Comparison of ENCODE assay signal across 14 cellular contexts in genomic region chr1:109027841-109028240, GRCh38. TPM values are rescaled to one million over a fixed set of nuclear protein-coding genes. Genes with fewer than 3 reads are reported as not detected.
DNase-seq lines count a peak whose midpoint lies in the region; ATAC-seq, FAIRE-seq and TF ChIP-seq lines count a peak whose summit lies in the region.
"Had no signal": no experiment of that assay in that cellular context is flagged by ENCODE, and none has a peak within 500 bp of the region (broad histone marks: within the 10 kb centered on the region; RNA-seq: fewer than 3 reads in every experiment).

No MANE protein-coding gene starts in this region.

- no peaks in the 10 kb centered on the region for H3K4me1 ChIP-seq in hepatocyte (ENCODE audit: insufficient read depth)
- H3K4me1 ChIP-seq: body of pancreas had no signal

- H3K27me3 ChIP-seq in hepatocyte: no peaks in the 10 kb centered on the region
- H3K27me3 ChIP-seq: body of pancreas had no signal

- H3K27ac ChIP-seq in RWPE1 (peak overlapping the region; percentile 71), hepatocyte (no peak overlapping the region)
- H3K27ac ChIP-seq: body of pancreas, WERI-Rb-1 had no signal

- H3K4me1 Mint-ChIP-seq in T-helper 17 cell: no peaks in the 10 kb centered on the region

- H3K27me3 Mint-ChIP-seq in T-helper 17 cell: no peaks in the 10 kb centered on the region
- H3K27me3 Mint-ChIP-seq: CD4-positive, CD25-positive, alpha-beta regulatory T cell had no signal

- no peaks in the 10 kb centered on the region for H3K36me3 ChIP-seq in hepatocyte (replicated peaks; ENCODE audit: insufficient read depth, low read depth)
- H3K36me3 ChIP-seq: WERI-Rb-1 had no signal

- ATAC-seq in T-helper 17 cell (no peak), GM21717 (IDR thresholded peaks at IDR 0.05; ENCODE audit: unreplicated experiment) (no peak), HG02763 (IDR thresholded peaks at IDR 0.05; ENCODE audit: unreplicated experiment) (no peak)
- ATAC-seq: body of pancreas had no signal

- H3K9me3 ChIP-seq in hepatocyte (ENCODE audit: low read depth): no peaks in the 10 kb centered on the region
- no peaks in the 10 kb centered on the region for H3K9me3 ChIP-seq in T-helper 17 cell (ENCODE audit: control insufficient read depth, low read length, poor library complexity, severe bottlenecking)
- H3K9me3 ChIP-seq: body of pancreas had no signal

- FAIRE-seq in G401.6 (lab: Jason Lieb, UNC): peak; percentile 74

- no peak overlapping the region for H3K4me3 ChIP-seq in AG09309 (ENCODE audit: control insufficient read depth, low read depth, low read length)
- no peak overlapping the region for H3K4me3 ChIP-seq in hepatocyte
- H3K4me3 ChIP-seq: body of pancreas had no signal

- POLR2A ChIA-PET in RWPE1 (lab: Yijun Ruan, JAX; ENCODE audit: low non-redundant PET): interaction anchor here (1.8 kb wide), 1 partner anchor 72 kb away, joined by 6 read pairs; no protein-coding TSS in a partner anchor

- H2AFZ ChIP-seq in hepatocyte: no peak overlapping the region

- CTCF ChIA-PET in RWPE1 (lab: Yijun Ruan, JAX): interaction anchor here (1.0 to 1.6 kb wide), 4 partner anchors 12 to 72 kb away, joined by 3 to 4 read pairs (median 4); partner anchors contain the start of gene TAF13

- H3K4me3 Mint-ChIP-seq in T-helper 17 cell: no peak overlapping the region
- H3K4me3 Mint-ChIP-seq: CD4-positive, CD25-positive, alpha-beta regulatory T cell had no signal

- no peaks in the 10 kb centered on the region for H3K9me2 ChIP-seq in hepatocyte (replicated peaks; ENCODE audit: insufficient read depth)

- H3K36me3 Mint-ChIP-seq in T-helper 17 cell (ENCODE audit: low read depth): no peaks in the 10 kb centered on the region
- H3K36me3 Mint-ChIP-seq: CD4-positive, CD25-positive, alpha-beta regulatory T cell had no signal

- H3K79me2 ChIP-seq in hepatocyte: peaks cover 37% of the 10 kb centered on the region

- no peak overlapping the region for H3K4me2 ChIP-seq in hepatocyte

- TF ChIP-seq CTCF in AG09309 (IDR thresholded peaks at IDR 0.05; ENCODE audit: control insufficient read depth, insufficient read depth, low read depth, low read length, missing control alignments) (peak; percentile 4), RWPE1 (conservative IDR thresholded peaks at IDR 0.05; ENCODE audit: low read depth) (peak; percentile 33), hepatocyte (IDR thresholded peaks at IDR 0.05; ENCODE audit: poor library complexity) (peak; percentile 16)

- H4K20me1 ChIP-seq in hepatocyte (ENCODE audit: insufficient read depth, poor library complexity, severe bottlenecking): no peaks in the 10 kb centered on the region

- DNase-seq in AG09309 (ENCODE audit: low read depth): no peak
- no peak for DNase-seq in RWPE1 (ENCODE audit: low spot score)
- no peak for DNase-seq in hepatocyte (ENCODE audit: low spot score)
- DNase-seq in T-helper 17 cell: no peak
- no peak for DNase-seq in stimulated activated CD4-positive, alpha-beta T cell treated with anti-CD3 and anti-CD28 coated beads, Interleukin-1b, Interleukin-23, amount 100 ng/mL, for 48 hours
- DNase-seq: body of pancreas; CD4-positive, CD25-positive, alpha-beta regulatory T cell; effector CD8-positive, alpha-beta T cell; EL; NCI-H1105 treated with DMSO at 0.1 percent for 48 hours; WERI-Rb-1 had no signal

- H3K27ac Mint-ChIP-seq in T-helper 17 cell: no peak overlapping the region
- H3K27ac Mint-ChIP-seq: CD4-positive, CD25-positive, alpha-beta regulatory T cell had no signal

RNA-seq across cellular contexts. Expression of gene WDR47, which starts 14.1 kb away (rescaled TPM):
- total RNA-seq in hepatocyte: 8.4 and 9.7 TPM in 2 replicates
- 6.0 and 6.7 TPM in 2 replicates for polyA plus RNA-seq in hepatocyte
- 10 to 100 TPM; 13.2 to 19.0 TPM for total RNA-seq in T-helper 17 cell

RNA-seq across cellular contexts. Expression of gene TAF13, which starts 48.0 kb away (rescaled TPM):
- total RNA-seq in hepatocyte (63.3 and 78.7 TPM in 2 replicates), T-helper 17 cell (10 to 100 TPM; 24.3 to 32.9 TPM)
- polyA plus RNA-seq in hepatocyte: 15.7 and 22.1 TPM in 2 replicates
